Comparison of ENCODE assay signal across 24 cellular contexts in the genomic region with DNA sequence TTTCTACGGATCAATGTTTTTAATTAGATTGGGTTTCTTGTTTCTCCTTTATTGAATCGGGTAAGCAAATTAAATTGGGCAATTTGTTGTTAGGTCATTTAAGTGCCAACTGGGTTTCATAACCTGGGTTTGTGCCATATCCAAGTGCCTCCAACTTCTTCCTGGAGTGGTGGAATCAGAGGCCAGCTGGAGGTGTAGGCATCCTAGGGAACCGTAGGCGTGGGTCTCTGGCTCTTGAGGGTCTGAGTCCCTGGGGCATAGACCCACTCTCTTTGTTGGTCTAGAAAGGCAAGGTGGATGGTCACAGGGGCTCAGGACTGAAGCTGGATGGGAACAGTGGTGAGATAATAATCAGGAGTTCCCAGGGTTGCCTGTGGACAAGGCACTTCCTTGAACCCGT. TPM values are rescaled to one million over a fixed set of nuclear protein-coding genes. Genes with fewer than 3 reads are reported as not detected.
"Had no signal": no experiment of that assay in that cellular context is flagged by ENCODE, and none has a peak within 500 bp of the region (broad histone marks: within the 10 kb centered on the region; RNA-seq: fewer than 3 reads in every experiment).

No MANE protein-coding gene starts in this region.

- H3K9me3 Mint-ChIP-seq: activated CD4-positive, alpha-beta memory T cell treated with anti-CD3 and anti-CD28 coated beads, Interleukin-2, amount 10 ng/mL, durations not matched to agents 7 days and 5 days; activated naive CD8-positive, alpha-beta T cell treated with anti-CD3 and anti-CD28 coated beads for 36 hours; activated T-helper 17 cell treated with anti-CD3 and anti-CD28 coated beads, Interleukin-2, amount 50 U/mL, for 72 hours; central memory CD8-positive, alpha-beta T cell had no signal

- ATAC-seq: activated CD8-positive, alpha-beta memory T cell treated with anti-CD3 and anti-CD28 coated beads, Interleukin-2, amount 10 ng/mL, durations not matched to agents 7 days and 5 days; activated T-helper 17 cell treated with anti-CD3 and anti-CD28 coated beads, Interleukin-2, amount 50 U/mL, for 72 hours had no signal

- H3K4me3 ChIP-seq: K562, SJCRH30, SK-N-MC had no signal

- H3K27ac ChIP-seq: SJCRH30, SK-N-MC, WERI-Rb-1 had no signal

- H3K4me1 ChIP-seq: SJCRH30 had no signal

- H3K36me3 ChIP-seq: SJCRH30, WERI-Rb-1 had no signal

- H3K36me3 Mint-ChIP-seq: activated CD8-positive, alpha-beta memory T cell treated with anti-CD3 and anti-CD28 coated beads, Interleukin-2, amount 10 ng/mL, durations not matched to agents 7 days and 5 days; activated naive CD8-positive, alpha-beta T cell treated with anti-CD3 and anti-CD28 coated beads for 36 hours; brain had no signal

- H3K27ac Mint-ChIP-seq: activated CD4-positive, alpha-beta memory T cell treated with anti-CD3 and anti-CD28 coated beads, Interleukin-2, amount 10 ng/mL, durations not matched to agents 7 days and 5 days; activated CD8-positive, alpha-beta memory T cell treated with anti-CD3 and anti-CD28 coated beads, Interleukin-2, amount 10 ng/mL, durations not matched to agents 7 days and 5 days; activated naive CD8-positive, alpha-beta T cell treated with anti-CD3 and anti-CD28 coated beads for 36 hours; activated T-helper 17 cell treated with anti-CD3 and anti-CD28 coated beads, Interleukin-2, amount 50 U/mL, for 72 hours had no signal

- H3K27me3 ChIP-seq: SJCRH30 had no signal

- H3K4me3 Mint-ChIP-seq: activated CD4-positive, alpha-beta memory T cell treated with anti-CD3 and anti-CD28 coated beads, Interleukin-2, amount 10 ng/mL, durations not matched to agents 7 days and 5 days; activated CD8-positive, alpha-beta memory T cell treated with anti-CD3 and anti-CD28 coated beads, Interleukin-2, amount 10 ng/mL, durations not matched to agents 7 days and 5 days; activated naive CD8-positive, alpha-beta T cell treated with anti-CD3 and anti-CD28 coated beads for 36 hours; activated T-helper 17 cell treated with anti-CD3 and anti-CD28 coated beads, Interleukin-2, amount 50 U/mL, for 72 hours; central memory CD8-positive, alpha-beta T cell had no signal

- H3K9me3 ChIP-seq: SJCRH30 had no signal

- DNase-seq: activated CD4-positive, alpha-beta T cell treated with anti-CD3 and anti-CD28 coated beads for 1 hour; activated CD4-positive, CD25-positive, alpha-beta regulatory T cell; activated CD8-positive, alpha-beta memory T cell treated with anti-CD3 and anti-CD28 coated beads for 24 hours; activated CD8-positive, alpha-beta memory T cell treated with anti-CD3 and anti-CD28 coated beads, Interleukin-2, amount 10 ng/mL, durations not matched to agents 7 days and 5 days; activated effector memory CD4-positive, alpha-beta T cell treated with anti-CD3 and anti-CD28 coated beads, Interleukin-2, amount 50 U/mL, for 16 hours; activated naive CD4-positive, alpha-beta T cell; activated naive CD4-positive, alpha-beta T cell treated with anti-CD3 and anti-CD28 coated beads, Interleukin-2, amount 50 U/mL, for 16 hours; NCI-H1417 treated with DMSO at 0.1 percent for 48 hours; NCI-H187 treated with DMSO at 0.1 percent for 48 hours; NCI-H510A treated with DMSO at 0.1 percent for 48 hours had no signal

- H3K27me3 Mint-ChIP-seq: activated CD4-positive, alpha-beta memory T cell treated with anti-CD3 and anti-CD28 coated beads, Interleukin-2, amount 10 ng/mL, durations not matched to agents 7 days and 5 days had no signal

- H3K4me1 Mint-ChIP-seq: activated CD4-positive, alpha-beta memory T cell treated with anti-CD3 and anti-CD28 coated beads, Interleukin-2, amount 10 ng/mL, durations not matched to agents 7 days and 5 days; activated CD8-positive, alpha-beta memory T cell treated with anti-CD3 and anti-CD28 coated beads, Interleukin-2, amount 10 ng/mL, durations not matched to agents 7 days and 5 days; activated naive CD8-positive, alpha-beta T cell treated with anti-CD3 and anti-CD28 coated beads for 36 hours; activated T-helper 17 cell treated with anti-CD3 and anti-CD28 coated beads, Interleukin-2, amount 50 U/mL, for 72 hours; central memory CD8-positive, alpha-beta T cell had no signal

RNA-seq across cellular contexts. Expression of a gene that starts 18.3 kb away (rescaled TPM):
- total RNA-seq: activated CD4-positive, alpha-beta memory T cell treated with anti-CD3 and anti-CD28 coated beads, Interleukin-2, amount 10 ng/mL, durations not matched to agents 7 days and 5 days; activated CD8-positive, alpha-beta memory T cell treated with anti-CD3 and anti-CD28 coated beads, Interleukin-2, amount 10 ng/mL, durations not matched to agents 7 days and 5 days; activated naive CD8-positive, alpha-beta T cell treated with anti-CD3 and anti-CD28 coated beads for 36 hours; activated T-helper 17 cell treated with anti-CD3 and anti-CD28 coated beads, Interleukin-2, amount 50 U/mL, for 72 hours; K562; M059J; OCI-LY7; SJCRH30; T-helper 1 cell treated with Interleukin-12 subunit alpha and Interleukin-12 subunit beta and Interleukin-4 antibody, amounts not matched to agents 30 ng/mL and 1 ng/mL, for 36 hours; T-helper 2 cell treated with Interferon-gamma antibody and Interleukin-4, amounts not matched to agents 100 ng/mL and 5 ng/mL, for 36 hours had no signal
- polyA plus RNA-seq: adipose tissue, K562 had no signal

RNA-seq across cellular contexts. Expression of a gene that starts 37.0 kb away (rescaled TPM):
- total RNA-seq: activated CD4-positive, alpha-beta memory T cell treated with anti-CD3 and anti-CD28 coated beads, Interleukin-2, amount 10 ng/mL, durations not matched to agents 7 days and 5 days; activated CD8-positive, alpha-beta memory T cell treated with anti-CD3 and anti-CD28 coated beads, Interleukin-2, amount 10 ng/mL, durations not matched to agents 7 days and 5 days; activated naive CD8-positive, alpha-beta T cell treated with anti-CD3 and anti-CD28 coated beads for 36 hours; activated T-helper 17 cell treated with anti-CD3 and anti-CD28 coated beads, Interleukin-2, amount 50 U/mL, for 72 hours; K562; OCI-LY7; T-helper 1 cell treated with Interleukin-12 subunit alpha and Interleukin-12 subunit beta and Interleukin-4 antibody, amounts not matched to agents 30 ng/mL and 1 ng/mL, for 36 hours; T-helper 2 cell treated with Interferon-gamma antibody and Interleukin-4, amounts not matched to agents 100 ng/mL and 5 ng/mL, for 36 hours had no signal
- polyA plus RNA-seq: K562 had no signal

RNA-seq across cellular contexts. Expression of a gene that starts 57.6 kb away (rescaled TPM):
- total RNA-seq: activated CD4-positive, alpha-beta memory T cell treated with anti-CD3 and anti-CD28 coated beads, Interleukin-2, amount 10 ng/mL, durations not matched to agents 7 days and 5 days; activated CD8-positive, alpha-beta memory T cell treated with anti-CD3 and anti-CD28 coated beads, Interleukin-2, amount 10 ng/mL, durations not matched to agents 7 days and 5 days; activated naive CD8-positive, alpha-beta T cell treated with anti-CD3 and anti-CD28 coated beads for 36 hours; activated T-helper 17 cell treated with anti-CD3 and anti-CD28 coated beads, Interleukin-2, amount 50 U/mL, for 72 hours; K562; M059J; OCI-LY7; SJCRH30; T-helper 1 cell treated with Interleukin-12 subunit alpha and Interleukin-12 subunit beta and Interleukin-4 antibody, amounts not matched to agents 30 ng/mL and 1 ng/mL, for 36 hours; T-helper 2 cell treated with Interferon-gamma antibody and Interleukin-4, amounts not matched to agents 100 ng/mL and 5 ng/mL, for 36 hours had no signal
- polyA plus RNA-seq: K562 had no signal
